ENCODE assay signal across 21 cellular contexts in the genomic region with DNA sequence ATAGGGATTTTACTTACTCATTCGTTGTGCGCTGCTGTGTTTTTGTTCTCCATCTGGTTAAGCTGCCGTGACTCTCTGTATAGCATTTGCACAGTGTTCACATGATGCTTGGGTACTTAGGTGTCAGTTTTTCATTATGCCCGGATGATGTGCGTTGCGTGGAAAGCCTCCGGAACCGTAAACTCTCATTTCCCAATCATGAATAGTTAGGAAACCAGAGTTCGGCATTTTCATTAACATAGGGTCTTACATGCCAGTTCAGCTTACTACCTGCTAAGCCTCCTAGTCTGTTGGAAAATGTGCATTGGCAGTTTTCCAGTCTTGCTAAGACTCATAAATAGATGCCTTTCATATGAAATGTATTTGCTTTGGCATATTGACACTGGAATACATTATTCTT.
DNase-seq lines count a peak whose midpoint lies in the region; ATAC-seq and TF ChIP-seq lines count a peak whose summit lies in the region.
"Had no signal": no experiment of that assay in that cellular context is flagged by ENCODE, and none has a peak within 500 bp of the region (broad histone marks: within the 10 kb centered on the region; RNA-seq: fewer than 3 reads in every experiment).

No MANE protein-coding gene starts in this region.

- H3F3A ChIP-seq in neural progenitor cell (ENCODE audit: low read depth) = peaks cover 16% of the 10 kb centered on the region

- H3K9me3 Mint-ChIP-seq in neural progenitor cell = peaks cover 3% of the 10 kb centered on the region
- H3K9me3 Mint-ChIP-seq: activated naive CD8-positive, alpha-beta T cell treated with anti-CD3 and anti-CD28 coated beads for 36 hours had no signal

- no peaks in the 10 kb centered on the region for H3K9me3 ChIP-seq in neural progenitor cell (ENCODE audit: low read depth)
- H3K9me3 ChIP-seq: BE2C, stomach had no signal

- no peak for TF ChIP-seq CTCF in neural progenitor cell (IDR thresholded peaks at IDR 0.05)

- peaks cover 37% of the 10 kb centered on the region for H3K4me1 ChIP-seq in neural progenitor cell
- H3K4me1 ChIP-seq: foreskin keratinocyte, stomach had no signal

- peak; percentile 75 for DNase-seq in NCI-H1048 (lab: John Stamatoyannopoulos, UW)
- peak; percentile 21 for DNase-seq in NCI-H2196 (lab: John Stamatoyannopoulos, UW; ENCODE audit: unreplicated experiment)
- peak; percentile 65 for DNase-seq in astrocyte of the hippocampus (ENCODE audit: low read depth, low spot score)
- DNase-seq in neural progenitor cell (ENCODE audit: low spot score) = peak; percentile 27
- no peak for DNase-seq in NCI-H187 (lab: John Stamatoyannopoulos, UW)
- DNase-seq: activated CD4-positive, alpha-beta T cell treated with anti-CD3 and anti-CD28 coated beads for 36 hours; activated naive CD8-positive, alpha-beta T cell treated with anti-CD3 and anti-CD28 coated beads for 36 hours; BE2C; Calu3; cortex of kidney; kidney; NCI-H1417; NCI-H510A; stimulated activated CD4-positive, alpha-beta T cell treated with anti-CD3 and anti-CD28 coated beads, Interleukin-4, amount 100 ng/mL, for 4 hours; stomach; trophoblast cell had no signal

- no peaks in the 10 kb centered on the region for H4K20me1 ChIP-seq in neural progenitor cell (ENCODE audit: low read depth)

- H3K27me3 Mint-ChIP-seq in neural progenitor cell (ENCODE audit: insufficient read depth, low read depth) = peaks cover 2% of the 10 kb centered on the region
- H3K27me3 Mint-ChIP-seq: activated CD4-positive, alpha-beta T cell treated with anti-CD3 and anti-CD28 coated beads for 36 hours; activated naive CD8-positive, alpha-beta T cell treated with anti-CD3 and anti-CD28 coated beads for 36 hours; activated T-helper 17 cell treated with anti-CD3 and anti-CD28 coated beads, Interleukin-2, amount 50 U/mL, for 72 hours had no signal

- H3K36me3 Mint-ChIP-seq in neural progenitor cell = peaks cover 7% of the 10 kb centered on the region
- H3K36me3 Mint-ChIP-seq: activated naive CD8-positive, alpha-beta T cell treated with anti-CD3 and anti-CD28 coated beads for 36 hours had no signal

- no peak for ATAC-seq in HG03457 (IDR thresholded peaks at IDR 0.05; ENCODE audit: unreplicated experiment)
- no peak for ATAC-seq in HG02970 (IDR thresholded peaks at IDR 0.05; ENCODE audit: low FRiP score, unreplicated experiment)
- ATAC-seq: activated CD4-positive, alpha-beta T cell treated with anti-CD3 and anti-CD28 coated beads for 36 hours; activated T-helper 17 cell treated with anti-CD3 and anti-CD28 coated beads, Interleukin-2, amount 50 U/mL, for 72 hours; foreskin keratinocyte had no signal

- H3K79me2 ChIP-seq in neural progenitor cell (ENCODE audit: low read depth) = no peaks in the 10 kb centered on the region

- peaks cover 35% of the 10 kb centered on the region for H3K4me1 Mint-ChIP-seq in neural progenitor cell
- H3K4me1 Mint-ChIP-seq: activated CD4-positive, alpha-beta T cell treated with anti-CD3 and anti-CD28 coated beads for 36 hours; activated naive CD8-positive, alpha-beta T cell treated with anti-CD3 and anti-CD28 coated beads for 36 hours; activated T-helper 17 cell treated with anti-CD3 and anti-CD28 coated beads, Interleukin-2, amount 50 U/mL, for 72 hours had no signal

- no peaks in the 10 kb centered on the region for H3K36me3 ChIP-seq in neural progenitor cell
- H3K36me3 ChIP-seq: BE2C, stomach had no signal

- H2AFZ ChIP-seq in neural progenitor cell (replicated peaks) = no peak overlapping the region

- H3K4me3 ChIP-seq in neural progenitor cell = no peak overlapping the region
- H3K4me3 ChIP-seq: lung, stomach had no signal

- no peak overlapping the region for H3K27ac ChIP-seq in neural progenitor cell
- H3K27ac ChIP-seq: foreskin keratinocyte, stomach had no signal

- no peaks in the 10 kb centered on the region for H3K27me3 ChIP-seq in neural progenitor cell
- H3K27me3 ChIP-seq: BE2C, foreskin keratinocyte, stomach had no signal

- no peak overlapping the region for H3K9ac ChIP-seq in neural progenitor cell

- H3K4me3 Mint-ChIP-seq in neural progenitor cell = no peak overlapping the region
- H3K4me3 Mint-ChIP-seq: activated CD4-positive, alpha-beta T cell treated with anti-CD3 and anti-CD28 coated beads for 36 hours; activated naive CD8-positive, alpha-beta T cell treated with anti-CD3 and anti-CD28 coated beads for 36 hours; activated T-helper 17 cell treated with anti-CD3 and anti-CD28 coated beads, Interleukin-2, amount 50 U/mL, for 72 hours had no signal

- H3K27ac Mint-ChIP-seq in neural progenitor cell = peak overlapping the region; percentile 14
- H3K27ac Mint-ChIP-seq: activated CD4-positive, alpha-beta T cell treated with anti-CD3 and anti-CD28 coated beads for 36 hours; activated naive CD8-positive, alpha-beta T cell treated with anti-CD3 and anti-CD28 coated beads for 36 hours; activated T-helper 17 cell treated with anti-CD3 and anti-CD28 coated beads, Interleukin-2, amount 50 U/mL, for 72 hours had no signal

- peak overlapping the region; percentile 7 for H3K4me2 ChIP-seq in neural progenitor cell

Comparison
In these comparisons a context has a peak if more than half of its experiments do, and no peak if none do; other contexts are left out.
1. DNase-seq: peak in NCI-H1048 (single experiment), NCI-H2196 (single experiment), astrocyte of the hippocampus (single experiment) and neural progenitor cell (single experiment); none in NCI-H187 (0 of 2).